ENCODE assay signal across 1 cellular context in genomic region chr1:179104851-179105250, GRCh38.
A peak's percentile ranks its signal among the peaks of the same experiment; 100 is the strongest.
TF ChIP-seq lines count a peak whose summit lies in the region.

No MANE protein-coding gene starts in this region.

TF ChIP-seq in HepG2, 621 proteins besides CTCF, POLR2A, EP300 and RAD21 (continued from another document and continues in another):
- TF ChIP-seq ZBTB34 (CRISPR knock-in tag; IDR thresholded peaks at IDR 0.05) = no peak
- TF ChIP-seq DRAP1 (CRISPR knock-in tag; IDR thresholded peaks at IDR 0.05) = peak; percentile 36; the same call in 1 of the 2 replicates
- TF ChIP-seq MIXL1 (CRISPR knock-in tag; IDR thresholded peaks at IDR 0.05) = peak; percentile 93
- TF ChIP-seq RFX5 (IDR thresholded peaks at IDR 0.05; ENCODE audit: low read depth, low read length) = no peak
- TF ChIP-seq ZMAT5 (CRISPR knock-in tag; IDR thresholded peaks at IDR 0.05; ENCODE audit: borderline replicate concordance, low read depth) = no peak
- no peak for TF ChIP-seq ZNF777 (CRISPR knock-in tag; IDR thresholded peaks at IDR 0.05)
- TF ChIP-seq RFXANK (CRISPR knock-in tag; IDR thresholded peaks at IDR 0.05) = no peak
- peak; percentile 47; the same call in 1 of the 2 replicates for TF ChIP-seq LCORL (IDR thresholded peaks at IDR 0.05)
- TF ChIP-seq LCORL (CRISPR knock-in tag; IDR thresholded peaks at IDR 0.05) = peak; percentile 89
- no peak for TF ChIP-seq FIP1L1 (IDR thresholded peaks at IDR 0.05; ENCODE audit: borderline replicate concordance, insufficient read depth, low read depth, low read length)
- peak; percentile 88 for TF ChIP-seq ZNF670 (CRISPR knock-in tag; IDR thresholded peaks at IDR 0.05; ENCODE audit: borderline replicate concordance)
- no peak for TF ChIP-seq ZFP41 (CRISPR knock-in tag; IDR thresholded peaks at IDR 0.05; ENCODE audit: borderline replicate concordance)
- 0 out of 2 replicates have a peak, but pooled peaks have one; percentile 23 for TF ChIP-seq GATA4 (IDR thresholded peaks at IDR 0.05; ENCODE audit: borderline replicate concordance, low read depth)
- no peak; the same call in 1 of the 2 replicates for TF ChIP-seq ZNF556 (CRISPR knock-in tag; IDR thresholded peaks at IDR 0.05; ENCODE audit: borderline replicate concordance)
- TF ChIP-seq HNF4A (CRISPR knock-in tag; IDR thresholded peaks at IDR 0.05) = peak; percentile 98
- no peak for TF ChIP-seq KDM5B (CRISPR knock-in tag; IDR thresholded peaks at IDR 0.05; ENCODE audit: borderline replicate concordance)
- TF ChIP-seq ZNF142 (CRISPR knock-in tag; IDR thresholded peaks at IDR 0.05) = no peak
- TF ChIP-seq NAIF1 (CRISPR knock-in tag; IDR thresholded peaks at IDR 0.05; ENCODE audit: borderline replicate concordance) = 0 out of 2 replicates have a peak, but pooled peaks have one; percentile 58
- TF ChIP-seq MTF1 (CRISPR knock-in tag; IDR thresholded peaks at IDR 0.05) = no peak
- TF ChIP-seq NR2F6 (IDR thresholded peaks at IDR 0.05) = peak; percentile 92
- TF ChIP-seq NR2F6 (CRISPR knock-in tag; IDR thresholded peaks at IDR 0.05) = peak; percentile 91
- TF ChIP-seq, protein P1, sequence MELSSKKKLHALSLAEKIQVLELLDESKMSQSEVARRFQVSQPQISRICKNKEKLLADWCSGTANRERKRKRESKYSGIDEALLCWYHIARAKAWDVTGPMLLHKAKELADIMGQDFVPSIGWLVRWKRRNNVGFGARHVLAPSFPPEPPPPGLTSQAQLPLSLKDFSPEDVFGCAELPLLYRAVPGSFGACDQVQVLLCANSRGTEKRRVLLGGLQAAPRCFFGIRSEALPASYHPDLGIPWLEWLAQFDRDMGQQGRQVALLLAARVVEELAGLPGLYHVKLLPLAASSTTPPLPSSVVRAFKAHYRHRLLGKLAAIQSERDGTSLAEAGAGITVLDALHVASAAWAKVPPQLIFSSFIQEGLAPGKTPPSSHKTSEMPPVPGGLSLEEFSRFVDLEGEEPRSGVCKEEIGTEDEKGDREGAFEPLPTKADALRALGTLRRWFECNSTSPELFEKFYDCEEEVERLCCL (CRISPR knock-in tag; IDR thresholded peaks at IDR 0.05; ENCODE audit: borderline replicate concordance) = no peak
- TF ChIP-seq ZNF501 (CRISPR knock-in tag; IDR thresholded peaks at IDR 0.05) = no peak
- no peak for TF ChIP-seq ZNF280B (CRISPR knock-in tag; IDR thresholded peaks at IDR 0.05; ENCODE audit: borderline replicate concordance)
- no peak for TF ChIP-seq XBP1 (CRISPR knock-in tag; IDR thresholded peaks at IDR 0.05)
- TF ChIP-seq, protein P2, sequence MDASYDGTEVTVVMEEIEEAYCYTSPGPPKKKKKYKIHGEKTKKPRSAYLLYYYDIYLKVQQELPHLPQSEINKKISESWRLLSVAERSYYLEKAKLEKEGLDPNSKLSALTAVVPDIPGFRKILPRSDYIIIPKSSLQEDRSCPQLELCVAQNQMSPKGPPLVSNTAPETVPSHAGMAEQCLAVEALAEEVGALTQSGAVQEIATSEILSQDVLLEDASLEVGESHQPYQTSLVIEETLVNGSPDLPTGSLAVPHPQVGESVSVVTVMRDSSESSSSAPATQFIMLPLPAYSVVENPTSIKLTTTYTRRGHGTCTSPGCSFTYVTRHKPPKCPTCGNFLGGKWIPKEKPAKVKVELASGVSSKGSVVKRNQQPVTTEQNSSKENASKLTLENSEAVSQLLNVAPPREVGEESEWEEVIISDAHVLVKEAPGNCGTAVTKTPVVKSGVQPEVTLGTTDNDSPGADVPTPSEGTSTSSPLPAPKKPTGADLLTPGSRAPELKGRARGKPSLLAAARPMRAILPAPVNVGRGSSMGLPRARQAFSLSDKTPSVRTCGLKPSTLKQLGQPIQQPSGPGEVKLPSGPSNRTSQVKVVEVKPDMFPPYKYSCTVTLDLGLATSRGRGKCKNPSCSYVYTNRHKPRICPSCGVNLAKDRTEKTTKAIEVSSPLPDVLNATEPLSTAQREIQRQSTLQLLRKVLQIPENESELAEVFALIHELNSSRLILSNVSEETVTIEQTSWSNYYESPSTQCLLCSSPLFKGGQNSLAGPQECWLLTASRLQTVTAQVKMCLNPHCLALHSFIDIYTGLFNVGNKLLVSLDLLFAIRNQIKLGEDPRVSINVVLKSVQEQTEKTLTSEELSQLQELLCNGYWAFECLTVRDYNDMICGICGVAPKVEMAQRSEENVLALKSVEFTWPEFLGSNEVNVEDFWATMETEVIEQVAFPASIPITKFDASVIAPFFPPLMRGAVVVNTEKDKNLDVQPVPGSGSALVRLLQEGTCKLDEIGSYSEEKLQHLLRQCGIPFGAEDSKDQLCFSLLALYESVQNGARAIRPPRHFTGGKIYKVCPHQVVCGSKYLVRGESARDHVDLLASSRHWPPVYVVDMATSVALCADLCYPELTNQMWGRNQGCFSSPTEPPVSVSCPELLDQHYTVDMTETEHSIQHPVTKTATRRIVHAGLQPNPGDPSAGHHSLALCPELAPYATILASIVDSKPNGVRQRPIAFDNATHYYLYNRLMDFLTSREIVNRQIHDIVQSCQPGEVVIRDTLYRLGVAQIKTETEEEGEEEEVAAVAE (CRISPR knock-in tag; IDR thresholded peaks at IDR 0.05; ENCODE audit: borderline replicate concordance) = peak; percentile 65; the same call in 1 of the 2 replicates
- TF ChIP-seq ONECUT2 (CRISPR knock-in tag; IDR thresholded peaks at IDR 0.05) = peak; percentile 94
- peak; percentile 95; the same call in 1 of the 2 replicates for TF ChIP-seq MEIS1 (CRISPR knock-in tag; IDR thresholded peaks at IDR 0.05; ENCODE audit: borderline replicate concordance)
- TF ChIP-seq ZNF772 (CRISPR knock-in tag; IDR thresholded peaks at IDR 0.05) = no peak
- TF ChIP-seq, protein P3, sequence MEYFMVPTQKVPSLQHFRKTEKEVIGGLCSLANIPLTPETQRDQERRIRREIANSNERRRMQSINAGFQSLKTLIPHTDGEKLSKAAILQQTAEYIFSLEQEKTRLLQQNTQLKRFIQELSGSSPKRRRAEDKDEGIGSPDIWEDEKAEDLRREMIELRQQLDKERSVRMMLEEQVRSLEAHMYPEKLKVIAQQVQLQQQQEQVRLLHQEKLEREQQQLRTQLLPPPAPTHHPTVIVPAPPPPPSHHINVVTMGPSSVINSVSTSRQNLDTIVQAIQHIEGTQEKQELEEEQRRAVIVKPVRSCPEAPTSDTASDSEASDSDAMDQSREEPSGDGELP (IDR thresholded peaks at IDR 0.05; ENCODE audit: borderline replicate concordance, low read depth) = 0 out of 2 replicates have a peak, but pooled peaks have one; percentile 54
- TF ChIP-seq ARID5B (CRISPR knock-in tag; IDR thresholded peaks at IDR 0.05) = peak; percentile 98
- 0 out of 2 replicates have a peak, but pooled peaks have one; percentile 7 for TF ChIP-seq MAFF (IDR thresholded peaks at IDR 0.05; ENCODE audit: low read depth, low read length)
- TF ChIP-seq BRD4 (CRISPR knock-in tag; IDR thresholded peaks at IDR 0.05) = no peak
- no peak for TF ChIP-seq ATF5 (CRISPR knock-in tag; IDR thresholded peaks at IDR 0.05; ENCODE audit: low read depth)
- TF ChIP-seq CHD4 (IDR thresholded peaks at IDR 0.05; ENCODE audit: borderline replicate concordance, low read length) = no peak
- TF ChIP-seq HOXA3 (CRISPR knock-in tag; IDR thresholded peaks at IDR 0.05) = 0 out of 2 replicates have a peak, but pooled peaks have one; percentile 38
- no peak for TF ChIP-seq HDAC6 (IDR thresholded peaks at IDR 0.05; ENCODE audit: low read depth, low read length)
- peak; percentile 77; the same call in 1 of the 2 replicates for TF ChIP-seq FOXJ3 (CRISPR knock-in tag; IDR thresholded peaks at IDR 0.05; ENCODE audit: borderline replicate concordance)
- TF ChIP-seq ZNF367 (CRISPR knock-in tag; IDR thresholded peaks at IDR 0.05; ENCODE audit: borderline replicate concordance) = no peak
- peak; percentile 62; the same call in 1 of the 2 replicates for TF ChIP-seq ARNTL (CRISPR knock-in tag; IDR thresholded peaks at IDR 0.05)
